In the genomic region with DNA sequence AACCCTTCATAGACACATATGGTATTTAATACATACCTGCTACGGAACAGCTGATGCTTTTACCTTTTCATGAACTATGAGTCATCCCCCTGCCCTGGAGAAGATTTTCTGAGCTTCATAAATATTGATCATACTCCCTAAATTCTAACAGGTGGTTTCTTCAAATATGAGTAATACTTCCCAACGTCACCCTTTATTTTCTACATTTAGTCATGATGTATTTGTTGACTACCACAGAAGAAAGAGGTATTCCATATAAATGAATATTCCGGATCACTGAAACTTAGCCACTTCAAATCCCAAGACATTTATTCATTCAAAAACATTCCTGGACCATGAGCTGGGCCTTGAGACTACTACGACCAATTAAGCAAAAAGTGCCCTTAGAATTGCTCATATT, we compare ENCODE assay signal across 20 cellular contexts.
DNase-seq lines count a peak whose midpoint lies in the region; ATAC-seq and TF ChIP-seq lines count a peak whose summit lies in the region.
"Had no signal": no experiment of that assay in that cellular context is flagged by ENCODE, and none has a peak within 500 bp of the region (broad histone marks: within the 10 kb centered on the region; RNA-seq: fewer than 3 reads in every experiment).

No MANE protein-coding gene starts in this region.

- H3K9me3 ChIP-seq in BLaER1 treated with 17β-estradiol and CSF1 and Interleukin-3, amounts not matched to agents 10 nM and 100 nM (replicated peaks in 1 of 11): peaks cover 0 to 18% (median 7%) of the 10 kb centered on the region in 11 experiments; a peak in 12 of 22 replicates
- no peaks in the 10 kb centered on the region for H3K9me3 ChIP-seq in PC-3 (ENCODE audit: low read length)
- H3K9me3 ChIP-seq: Caco-2, HAP-1, MG63 had no signal

- H3K4me3 Mint-ChIP-seq in osteocyte (ENCODE audit: unreplicated experiment): no peak overlapping the region
- H3K4me3 Mint-ChIP-seq: CD4-positive, CD25-positive, alpha-beta regulatory T cell had no signal

- POLR2A ChIA-PET in PC-3 (lab: Charles Lee; ENCODE audit: unreplicated experiment): no interaction called here

- peaks cover 32 to 96% (median 71%) of the 10 kb centered on the region in 10 experiments for H3K4me1 ChIP-seq in BLaER1 treated with 17β-estradiol and CSF1 and Interleukin-3, amounts not matched to agents 10 nM and 100 nM
- H3K4me1 ChIP-seq in PC-3 (ENCODE audit: insufficient read depth, low read length): no peaks in the 10 kb centered on the region
- H3K4me1 ChIP-seq: Caco-2 had no signal

- no peak overlapping the region for H2AFZ ChIP-seq in PC-3 (ENCODE audit: low read length)

- peaks cover 1% of the 10 kb centered on the region for H3K36me3 Mint-ChIP-seq in osteocyte (ENCODE audit: unreplicated experiment)
- H3K36me3 Mint-ChIP-seq: CD4-positive, CD25-positive, alpha-beta regulatory T cell had no signal

- H3F3A ChIP-seq in PC-3 (ENCODE audit: low read length, unreplicated experiment): no peaks in the 10 kb centered on the region

- no peak overlapping the region for H3K9ac ChIP-seq in BLaER1 treated with 17β-estradiol and CSF1 and Interleukin-3, amounts not matched to agents 10 nM and 100 nM
- no peak overlapping the region for H3K9ac ChIP-seq in PC-3 (ENCODE audit: low read length)

- peak overlapping the region in 7 of 11 experiments; percentile 2 to 90 (median 85); a peak in 11 of 22 replicates for H3K4me2 ChIP-seq in BLaER1 treated with 17β-estradiol and CSF1 and Interleukin-3, amounts not matched to agents 10 nM and 100 nM
- no peak overlapping the region for H3K4me2 ChIP-seq in PC-3 (ENCODE audit: low read length)

- H4K20me1 ChIP-seq in BLaER1 treated with 17β-estradiol and CSF1 and Interleukin-3, amounts not matched to agents 10 nM and 100 nM: no peaks in the 10 kb centered on the region
- H4K20me1 ChIP-seq in PC-3 (ENCODE audit: low read length): no peaks in the 10 kb centered on the region

- TF ChIP-seq CTCF in PC-3 (conservative IDR thresholded peaks at IDR 0.05; ENCODE audit: low read depth, low read length) (no peak), osteocyte (IDR thresholded peaks at IDR 0.05) (no peak)

- intact Hi-C loops in PC-3 (cut with micrococcal nuclease): no loop called here

- H3K4me1 Mint-ChIP-seq in osteocyte (ENCODE audit: unreplicated experiment): peaks cover 50% of the 10 kb centered on the region

- no peak overlapping the region for H3K27ac ChIP-seq in BLaER1 treated with 17β-estradiol and CSF1 and Interleukin-3, amounts not matched to agents 10 nM and 100 nM
- H3K27ac ChIP-seq in PC-3 (ENCODE audit: low read length) (no peak overlapping the region), epithelial cell of prostate (no peak overlapping the region)

- H3K27me3 ChIP-seq in BLaER1 treated with 17β-estradiol and CSF1 and Interleukin-3, amounts not matched to agents 10 nM and 100 nM: no peaks in the 10 kb centered on the region
- H3K27me3 ChIP-seq in PC-3 (ENCODE audit: low read length): peaks cover 3% of the 10 kb centered on the region; the same call in 1 of the 2 replicates
- H3K27me3 ChIP-seq: MG63 had no signal

- H3K9me2 ChIP-seq in PC-3 (replicated peaks; ENCODE audit: low read length): no peaks in the 10 kb centered on the region

- peak overlapping the region; percentile 65 for H3K27ac Mint-ChIP-seq in osteocyte (ENCODE audit: unreplicated experiment)
- H3K27ac Mint-ChIP-seq: CD4-positive, CD25-positive, alpha-beta regulatory T cell had no signal

- no peaks in the 10 kb centered on the region for H3K79me2 ChIP-seq in PC-3 (ENCODE audit: low read length)

- DNase-seq in PC-3 (peak; percentile 1), epithelial cell of prostate (ENCODE audit: low read depth, low spot score) (peak; percentile 10), osteocyte (ENCODE audit: extremely low spot score, unreplicated experiment) (no peak), middle frontal gyrus (ENCODE audit: extremely low spot score, low spot score) (no peak)
- DNase-seq in central memory CD4-positive, alpha-beta T cell: no peak
- DNase-seq in stimulated activated CD4-positive, alpha-beta T cell treated with anti-CD3 and anti-CD28 coated beads, Interleukin-2, amount 100 ng/mL, for 48 hours: no peak
- DNase-seq in stimulated activated CD4-positive, alpha-beta T cell treated with anti-CD3 and anti-CD28 coated beads, Interleukin-4, amount 100 ng/mL, for 1 hour: no peak
- DNase-seq: ACHN; AML-193; Caco-2; CD4-positive, CD25-positive, alpha-beta regulatory T cell; MG63; NCI-H1092; NCI-H146; NCI-H2081; NCI-H510A; NCI-H774; SIG-M5 had no signal

- no peaks in the 10 kb centered on the region for H3K9me3 Mint-ChIP-seq in osteocyte (ENCODE audit: unreplicated experiment)

- CTCF ChIA-PET in PC-3 (lab: Charles Lee): no interaction called here

- no peak for ATAC-seq in PC-3

- no peaks in the 10 kb centered on the region for H3K27me3 Mint-ChIP-seq in osteocyte (ENCODE audit: unreplicated experiment)
- H3K27me3 Mint-ChIP-seq: CD4-positive, CD25-positive, alpha-beta regulatory T cell had no signal

- no peaks in the 10 kb centered on the region for H3K36me3 ChIP-seq in BLaER1 treated with 17β-estradiol and CSF1 and Interleukin-3, amounts not matched to agents 10 nM and 100 nM
- no peaks in the 10 kb centered on the region for H3K36me3 ChIP-seq in PC-3 (ENCODE audit: low read depth, low read length)
- H3K36me3 ChIP-seq: HAP-1, MG63 had no signal

- BruUV-seq in PC-3 (replicated peaks; lab: Mats Ljungman, UMichigan): no TSS peak

- H3K4me3 ChIP-seq in BLaER1 treated with 17β-estradiol and CSF1 and Interleukin-3, amounts not matched to agents 10 nM and 100 nM: no peak overlapping the region
- no peak overlapping the region for H3K4me3 ChIP-seq in PC-3 (ENCODE audit: low read length)
- H3K4me3 ChIP-seq: HAP-1, MG63 had no signal

Comparison
In these comparisons a context has a peak if more than half of its experiments do, and no peak if none do; other contexts are left out.
1. DNase-seq: peak in PC-3 (single experiment) and epithelial cell of prostate (single experiment); none in osteocyte (single experiment), central memory CD4-positive, alpha-beta T cell (single experiment), middle frontal gyrus (single experiment), stimulated activated CD4-positive, alpha-beta T cell treated with anti-CD3 and anti-CD28 coated beads, Interleukin-2, amount 100 ng/mL, for 48 hours (0 of 2) and stimulated activated CD4-positive, alpha-beta T cell treated with anti-CD3 and anti-CD28 coated beads, Interleukin-4, amount 100 ng/mL, for 1 hour (single experiment).